In the genomic region with DNA sequence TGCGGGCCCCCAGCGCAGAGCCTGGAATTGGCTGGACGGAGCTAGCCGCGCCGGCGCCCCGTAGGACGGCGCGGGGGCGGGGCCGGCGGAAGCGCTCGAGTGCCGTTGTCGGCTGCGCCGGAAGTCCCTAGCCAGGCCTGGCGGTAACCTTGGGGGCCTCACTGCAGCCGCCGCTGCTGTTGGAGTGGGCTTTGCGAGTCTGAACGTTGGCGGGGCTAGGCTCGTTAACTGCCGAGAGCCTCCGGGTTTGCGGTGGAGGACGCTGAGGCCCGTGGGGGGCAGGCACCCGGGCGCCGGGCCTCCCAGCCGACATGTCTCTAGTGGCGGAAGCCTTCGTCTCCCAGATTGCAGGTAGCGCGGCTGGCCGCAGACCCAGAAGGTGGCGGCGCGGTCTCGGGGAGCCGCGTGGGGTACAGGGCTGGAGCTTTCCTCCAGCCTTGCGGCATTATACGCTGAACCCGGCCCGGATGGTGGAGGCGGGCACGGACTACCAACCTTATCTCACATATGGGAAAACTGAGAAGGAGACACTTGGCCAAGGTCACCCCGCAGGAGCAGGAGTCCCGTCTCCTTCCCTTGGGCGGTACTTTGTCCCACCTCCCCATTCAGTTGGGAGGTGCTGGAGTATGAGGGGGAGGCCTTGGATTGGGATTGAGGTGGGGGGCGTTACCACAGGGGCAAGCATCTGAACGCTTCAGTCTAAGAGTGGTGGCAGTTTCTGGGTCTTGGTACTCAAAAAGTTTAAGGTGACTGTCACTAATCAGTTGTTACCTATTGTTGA, we compare ENCODE assay signal across 1 cellular context.
TF ChIP-seq lines count a peak whose summit lies in the region.

A gene (plus strand): TSS at position 124 of the 781 bp plus-strand sequence. CDS start 188 bp downstream, at position 312.

TF ChIP-seq in K562, 482 proteins besides CTCF, POLR2A, EP300 and RAD21 (continued from another document and continues in another):
- TF ChIP-seq, protein P1, sequence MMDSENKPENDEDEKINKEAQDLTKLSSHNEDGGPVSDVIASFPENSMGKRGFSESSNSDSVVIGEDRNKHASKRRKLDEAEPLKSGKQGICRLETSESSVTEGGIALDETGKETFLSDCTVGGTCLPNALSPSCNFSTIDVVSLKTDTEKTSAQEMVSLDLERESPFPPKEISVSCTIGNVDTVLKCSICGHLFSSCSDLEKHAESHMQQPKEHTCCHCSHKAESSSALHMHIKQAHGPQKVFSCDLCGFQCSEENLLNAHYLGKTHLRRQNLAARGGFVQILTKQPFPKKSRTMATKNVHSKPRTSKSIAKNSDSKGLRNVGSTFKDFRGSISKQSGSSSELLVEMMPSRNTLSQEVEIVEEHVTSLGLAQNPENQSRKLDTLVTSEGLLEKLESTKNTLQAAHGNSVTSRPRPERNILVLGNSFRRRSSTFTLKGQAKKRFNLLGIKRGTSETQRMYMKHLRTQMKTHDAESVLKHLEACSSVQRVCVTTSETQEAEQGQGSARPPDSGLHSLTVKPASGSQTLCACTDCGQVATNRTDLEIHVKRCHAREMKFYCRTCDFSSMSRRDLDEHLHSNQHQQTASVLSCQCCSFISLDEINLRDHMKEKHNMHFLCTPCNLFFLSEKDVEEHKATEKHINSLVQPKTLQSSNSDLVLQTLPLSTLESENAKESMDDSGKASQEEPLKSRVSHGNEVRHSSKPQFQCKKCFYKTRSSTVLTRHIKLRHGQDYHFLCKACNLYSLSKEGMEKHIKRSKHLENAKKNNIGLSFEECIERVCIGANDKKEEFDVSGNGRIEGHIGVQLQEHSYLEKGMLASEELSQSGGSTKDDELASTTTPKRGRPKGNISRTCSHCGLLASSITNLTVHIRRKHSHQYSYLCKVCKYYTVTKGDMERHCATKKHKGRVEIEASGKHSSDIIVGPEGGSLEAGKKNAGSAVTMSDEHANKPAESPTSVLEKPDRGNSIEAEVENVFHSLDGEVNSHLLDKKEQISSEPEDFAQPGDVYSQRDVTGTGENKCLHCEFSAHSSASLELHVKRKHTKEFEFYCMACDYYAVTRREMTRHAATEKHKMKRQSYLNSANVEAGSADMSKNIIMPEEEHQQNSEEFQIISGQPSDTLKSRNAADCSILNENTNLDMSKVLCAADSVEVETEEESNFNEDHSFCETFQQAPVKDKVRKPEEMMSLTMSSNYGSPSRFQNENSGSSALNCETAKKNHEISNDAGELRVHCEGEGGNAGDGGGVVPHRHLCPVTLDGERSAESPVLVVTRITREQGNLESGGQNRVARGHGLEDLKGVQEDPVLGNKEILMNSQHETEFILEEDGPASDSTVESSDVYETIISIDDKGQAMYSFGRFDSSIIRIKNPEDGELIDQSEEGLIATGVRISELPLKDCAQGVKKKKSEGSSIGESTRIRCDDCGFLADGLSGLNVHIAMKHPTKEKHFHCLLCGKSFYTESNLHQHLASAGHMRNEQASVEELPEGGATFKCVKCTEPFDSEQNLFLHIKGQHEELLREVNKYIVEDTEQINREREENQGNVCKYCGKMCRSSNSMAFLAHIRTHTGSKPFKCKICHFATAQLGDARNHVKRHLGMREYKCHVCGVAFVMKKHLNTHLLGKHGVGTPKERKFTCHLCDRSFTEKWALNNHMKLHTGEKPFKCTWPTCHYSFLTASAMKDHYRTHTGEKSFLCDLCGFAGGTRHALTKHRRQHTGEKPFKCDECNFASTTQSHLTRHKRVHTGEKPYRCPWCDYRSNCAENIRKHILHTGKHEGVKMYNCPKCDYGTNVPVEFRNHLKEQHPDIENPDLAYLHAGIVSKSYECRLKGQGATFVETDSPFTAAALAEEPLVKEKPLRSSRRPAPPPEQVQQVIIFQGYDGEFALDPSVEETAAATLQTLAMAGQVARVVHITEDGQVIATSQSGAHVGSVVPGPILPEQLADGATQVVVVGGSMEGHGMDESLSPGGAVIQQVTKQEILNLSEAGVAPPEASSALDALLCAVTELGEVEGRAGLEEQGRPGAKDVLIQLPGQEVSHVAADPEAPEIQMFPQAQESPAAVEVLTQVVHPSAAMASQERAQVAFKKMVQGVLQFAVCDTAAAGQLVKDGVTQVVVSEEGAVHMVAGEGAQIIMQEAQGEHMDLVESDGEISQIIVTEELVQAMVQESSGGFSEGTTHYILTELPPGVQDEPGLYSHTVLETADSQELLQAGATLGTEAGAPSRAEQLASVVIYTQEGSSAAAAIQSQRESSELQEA (IDR thresholded peaks at IDR 0.05; ENCODE audit: low read depth), result peak; percentile 84
- TF ChIP-seq NR2C1 (IDR thresholded peaks at IDR 0.05), result 0 out of 2 replicates have a peak, but pooled peaks have one; percentile 36
- peak; percentile 70 for TF ChIP-seq NR2C1 (tag; IDR thresholded peaks at IDR 0.05)
- peak; percentile 74 for TF ChIP-seq HCFC1 (IDR thresholded peaks at IDR 0.05; ENCODE audit: low read depth, low read length)
- peak; percentile 64 for TF ChIP-seq TAF7 (tag; IDR thresholded peaks at IDR 0.05)
- no peak for TF ChIP-seq ZNF507 (tag; conservative IDR thresholded peaks at IDR 0.05)
- TF ChIP-seq ZNF695 (CRISPR knock-in tag; IDR thresholded peaks at IDR 0.05), result no peak
- 0 out of 2 replicates have a peak, but pooled peaks have one; percentile 20 for TF ChIP-seq ZNF644 (tag; IDR thresholded peaks at IDR 0.05; ENCODE audit: low read depth)
- TF ChIP-seq POLR2AphosphoS2 (IDR thresholded peaks at IDR 0.05; ENCODE audit: low read length), result peak; percentile 50; the same call in 1 of the 2 replicates
- peak; percentile 67; the same call in 1 of the 2 replicates for TF ChIP-seq NFRKB (IDR thresholded peaks at IDR 0.05; ENCODE audit: low read depth)
- TF ChIP-seq ZC3H11A (IDR thresholded peaks at IDR 0.05; ENCODE audit: low read depth, low read length), result no peak; the same call in 1 of the 2 replicates
- TF ChIP-seq E2F3 (CRISPR knock-in tag; IDR thresholded peaks at IDR 0.05), result no peak; the same call in 1 of the 2 replicates
- TF ChIP-seq, protein P2, sequence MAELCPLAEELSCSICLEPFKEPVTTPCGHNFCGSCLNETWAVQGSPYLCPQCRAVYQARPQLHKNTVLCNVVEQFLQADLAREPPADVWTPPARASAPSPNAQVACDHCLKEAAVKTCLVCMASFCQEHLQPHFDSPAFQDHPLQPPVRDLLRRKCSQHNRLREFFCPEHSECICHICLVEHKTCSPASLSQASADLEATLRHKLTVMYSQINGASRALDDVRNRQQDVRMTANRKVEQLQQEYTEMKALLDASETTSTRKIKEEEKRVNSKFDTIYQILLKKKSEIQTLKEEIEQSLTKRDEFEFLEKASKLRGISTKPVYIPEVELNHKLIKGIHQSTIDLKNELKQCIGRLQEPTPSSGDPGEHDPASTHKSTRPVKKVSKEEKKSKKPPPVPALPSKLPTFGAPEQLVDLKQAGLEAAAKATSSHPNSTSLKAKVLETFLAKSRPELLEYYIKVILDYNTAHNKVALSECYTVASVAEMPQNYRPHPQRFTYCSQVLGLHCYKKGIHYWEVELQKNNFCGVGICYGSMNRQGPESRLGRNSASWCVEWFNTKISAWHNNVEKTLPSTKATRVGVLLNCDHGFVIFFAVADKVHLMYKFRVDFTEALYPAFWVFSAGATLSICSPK (IDR thresholded peaks at IDR 0.05; ENCODE audit: borderline replicate concordance), result no peak
- peak; percentile 37; the same call in 1 of the 2 replicates for TF ChIP-seq NCOA1 (IDR thresholded peaks at IDR 0.05; ENCODE audit: low read depth)
- TF ChIP-seq SMC3 (conservative IDR thresholded peaks at IDR 0.05; ENCODE audit: insufficient read depth, low read depth, low read length), result no peak
- TF ChIP-seq KDM5B (IDR thresholded peaks at IDR 0.05; ENCODE audit: insufficient replicate concordance, low read depth, low read length), result peak; percentile 89
- TF ChIP-seq, protein P3, sequence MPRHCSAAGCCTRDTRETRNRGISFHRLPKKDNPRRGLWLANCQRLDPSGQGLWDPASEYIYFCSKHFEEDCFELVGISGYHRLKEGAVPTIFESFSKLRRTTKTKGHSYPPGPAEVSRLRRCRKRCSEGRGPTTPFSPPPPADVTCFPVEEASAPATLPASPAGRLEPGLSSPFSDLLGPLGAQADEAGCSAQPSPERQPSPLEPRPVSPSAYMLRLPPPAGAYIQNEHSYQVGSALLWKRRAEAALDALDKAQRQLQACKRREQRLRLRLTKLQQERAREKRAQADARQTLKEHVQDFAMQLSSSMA (CRISPR knock-in tag; IDR thresholded peaks at IDR 0.05), result peak; percentile 95
- TF ChIP-seq YBX1 (IDR thresholded peaks at IDR 0.05), result no peak
- TF ChIP-seq, protein P4, sequence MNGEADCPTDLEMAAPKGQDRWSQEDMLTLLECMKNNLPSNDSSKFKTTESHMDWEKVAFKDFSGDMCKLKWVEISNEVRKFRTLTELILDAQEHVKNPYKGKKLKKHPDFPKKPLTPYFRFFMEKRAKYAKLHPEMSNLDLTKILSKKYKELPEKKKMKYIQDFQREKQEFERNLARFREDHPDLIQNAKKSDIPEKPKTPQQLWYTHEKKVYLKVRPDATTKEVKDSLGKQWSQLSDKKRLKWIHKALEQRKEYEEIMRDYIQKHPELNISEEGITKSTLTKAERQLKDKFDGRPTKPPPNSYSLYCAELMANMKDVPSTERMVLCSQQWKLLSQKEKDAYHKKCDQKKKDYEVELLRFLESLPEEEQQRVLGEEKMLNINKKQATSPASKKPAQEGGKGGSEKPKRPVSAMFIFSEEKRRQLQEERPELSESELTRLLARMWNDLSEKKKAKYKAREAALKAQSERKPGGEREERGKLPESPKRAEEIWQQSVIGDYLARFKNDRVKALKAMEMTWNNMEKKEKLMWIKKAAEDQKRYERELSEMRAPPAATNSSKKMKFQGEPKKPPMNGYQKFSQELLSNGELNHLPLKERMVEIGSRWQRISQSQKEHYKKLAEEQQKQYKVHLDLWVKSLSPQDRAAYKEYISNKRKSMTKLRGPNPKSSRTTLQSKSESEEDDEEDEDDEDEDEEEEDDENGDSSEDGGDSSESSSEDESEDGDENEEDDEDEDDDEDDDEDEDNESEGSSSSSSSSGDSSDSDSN (IDR thresholded peaks at IDR 0.05; ENCODE audit: borderline replicate concordance in 1 of 2, low read depth in 2 of 2, low read length in 2 of 2), result peak; percentile 65 to 84; a peak in 2 of 4 replicates
- no peak for TF ChIP-seq ZC3H4 (CRISPR knock-in tag; IDR thresholded peaks at IDR 0.05; ENCODE audit: borderline replicate concordance)
- peak; percentile 88 for TF ChIP-seq ETV1 (tag; conservative IDR thresholded peaks at IDR 0.05; ENCODE audit: low read depth)
- TF ChIP-seq KDM2B (CRISPR knock-in tag; IDR thresholded peaks at IDR 0.05), result 0 out of 2 replicates have a peak, but pooled peaks have one; percentile 60
- TF ChIP-seq SMAD3 (CRISPR knock-in tag; conservative IDR thresholded peaks at IDR 0.05), result peak; percentile 36; the same call in 1 of the 2 replicates
- no peak for TF ChIP-seq FOXJ3 (CRISPR knock-in tag; IDR thresholded peaks at IDR 0.05)
- TF ChIP-seq POLR2B (IDR thresholded peaks at IDR 0.05; ENCODE audit: low read depth, partially characterized antibody), result peak; percentile 96
- peak; percentile 98 for TF ChIP-seq POLR2G (IDR thresholded peaks at IDR 0.05; ENCODE audit: low read depth, low read length)
- TF ChIP-seq SIN3A (IDR thresholded peaks at IDR 0.05; ENCODE audit: borderline replicate concordance in 2 of 2, control insufficient read depth in 1 of 2, low read depth in 2 of 2, low read length in 2 of 2), result peak in 1 of 2 experiments; percentile 75; a peak in 3 of 4 replicates
- TF ChIP-seq, protein P5, sequence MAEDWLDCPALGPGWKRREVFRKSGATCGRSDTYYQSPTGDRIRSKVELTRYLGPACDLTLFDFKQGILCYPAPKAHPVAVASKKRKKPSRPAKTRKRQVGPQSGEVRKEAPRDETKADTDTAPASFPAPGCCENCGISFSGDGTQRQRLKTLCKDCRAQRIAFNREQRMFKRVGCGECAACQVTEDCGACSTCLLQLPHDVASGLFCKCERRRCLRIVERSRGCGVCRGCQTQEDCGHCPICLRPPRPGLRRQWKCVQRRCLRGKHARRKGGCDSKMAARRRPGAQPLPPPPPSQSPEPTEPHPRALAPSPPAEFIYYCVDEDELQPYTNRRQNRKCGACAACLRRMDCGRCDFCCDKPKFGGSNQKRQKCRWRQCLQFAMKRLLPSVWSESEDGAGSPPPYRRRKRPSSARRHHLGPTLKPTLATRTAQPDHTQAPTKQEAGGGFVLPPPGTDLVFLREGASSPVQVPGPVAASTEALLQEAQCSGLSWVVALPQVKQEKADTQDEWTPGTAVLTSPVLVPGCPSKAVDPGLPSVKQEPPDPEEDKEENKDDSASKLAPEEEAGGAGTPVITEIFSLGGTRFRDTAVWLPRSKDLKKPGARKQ (CRISPR knock-in tag; IDR thresholded peaks at IDR 0.05), result no peak
- TF ChIP-seq, protein P6, sequence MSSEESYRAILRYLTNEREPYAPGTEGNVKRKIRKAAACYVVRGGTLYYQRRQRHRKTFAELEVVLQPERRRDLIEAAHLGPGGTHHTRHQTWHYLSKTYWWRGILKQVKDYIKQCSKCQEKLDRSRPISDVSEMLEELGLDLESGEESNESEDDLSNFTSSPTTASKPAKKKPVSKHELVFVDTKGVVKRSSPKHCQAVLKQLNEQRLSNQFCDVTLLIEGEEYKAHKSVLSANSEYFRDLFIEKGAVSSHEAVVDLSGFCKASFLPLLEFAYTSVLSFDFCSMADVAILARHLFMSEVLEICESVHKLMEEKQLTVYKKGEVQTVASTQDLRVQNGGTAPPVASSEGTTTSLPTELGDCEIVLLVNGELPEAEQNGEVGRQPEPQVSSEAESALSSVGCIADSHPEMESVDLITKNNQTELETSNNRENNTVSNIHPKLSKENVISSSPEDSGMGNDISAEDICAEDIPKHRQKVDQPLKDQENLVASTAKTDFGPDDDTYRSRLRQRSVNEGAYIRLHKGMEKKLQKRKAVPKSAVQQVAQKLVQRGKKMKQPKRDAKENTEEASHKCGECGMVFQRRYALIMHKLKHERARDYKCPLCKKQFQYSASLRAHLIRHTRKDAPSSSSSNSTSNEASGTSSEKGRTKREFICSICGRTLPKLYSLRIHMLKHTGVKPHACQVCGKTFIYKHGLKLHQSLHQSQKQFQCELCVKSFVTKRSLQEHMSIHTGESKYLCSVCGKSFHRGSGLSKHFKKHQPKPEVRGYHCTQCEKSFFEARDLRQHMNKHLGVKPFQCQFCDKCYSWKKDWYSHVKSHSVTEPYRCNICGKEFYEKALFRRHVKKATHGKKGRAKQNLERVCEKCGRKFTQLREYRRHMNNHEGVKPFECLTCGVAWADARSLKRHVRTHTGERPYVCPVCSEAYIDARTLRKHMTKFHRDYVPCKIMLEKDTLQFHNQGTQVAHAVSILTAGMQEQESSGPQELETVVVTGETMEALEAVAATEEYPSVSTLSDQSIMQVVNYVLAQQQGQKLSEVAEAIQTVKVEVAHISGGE (CRISPR knock-in tag; IDR thresholded peaks at IDR 0.05), result peak in 2 of 3 experiments; percentile 58 to 68; a peak in 4 of 6 replicates
- peak; percentile 43; the same call in 1 of the 2 replicates for TF ChIP-seq HLTF (IDR thresholded peaks at IDR 0.05)
- peak; percentile 84 for TF ChIP-seq MYC (IDR thresholded peaks at IDR 0.05; ENCODE audit: low read depth, low read length)
- peak; percentile 89; the same call in 1 of the 2 replicates for TF ChIP-seq MYC (CRISPR knock-in tag; IDR thresholded peaks at IDR 0.05; ENCODE audit: borderline replicate concordance, low read depth)
- TF ChIP-seq, protein P7, sequence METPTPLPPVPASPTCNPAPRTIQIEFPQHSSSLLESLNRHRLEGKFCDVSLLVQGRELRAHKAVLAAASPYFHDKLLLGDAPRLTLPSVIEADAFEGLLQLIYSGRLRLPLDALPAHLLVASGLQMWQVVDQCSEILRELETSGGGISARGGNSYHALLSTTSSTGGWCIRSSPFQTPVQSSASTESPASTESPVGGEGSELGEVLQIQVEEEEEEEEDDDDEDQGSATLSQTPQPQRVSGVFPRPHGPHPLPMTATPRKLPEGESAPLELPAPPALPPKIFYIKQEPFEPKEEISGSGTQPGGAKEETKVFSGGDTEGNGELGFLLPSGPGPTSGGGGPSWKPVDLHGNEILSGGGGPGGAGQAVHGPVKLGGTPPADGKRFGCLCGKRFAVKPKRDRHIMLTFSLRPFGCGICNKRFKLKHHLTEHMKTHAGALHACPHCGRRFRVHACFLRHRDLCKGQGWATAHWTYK (CRISPR knock-in tag; IDR thresholded peaks at IDR 0.05), result peak; percentile 72; the same call in 1 of the 2 replicates
- TF ChIP-seq TSC22D4 (tag; IDR thresholded peaks at IDR 0.05), result no peak
- no peak for TF ChIP-seq ZNF184 (CRISPR knock-in tag; IDR thresholded peaks at IDR 0.05)
- TF ChIP-seq FOXJ2 (tag; IDR thresholded peaks at IDR 0.05), result no peak; the same call in 1 of the 2 replicates
